In the genomic region with DNA sequence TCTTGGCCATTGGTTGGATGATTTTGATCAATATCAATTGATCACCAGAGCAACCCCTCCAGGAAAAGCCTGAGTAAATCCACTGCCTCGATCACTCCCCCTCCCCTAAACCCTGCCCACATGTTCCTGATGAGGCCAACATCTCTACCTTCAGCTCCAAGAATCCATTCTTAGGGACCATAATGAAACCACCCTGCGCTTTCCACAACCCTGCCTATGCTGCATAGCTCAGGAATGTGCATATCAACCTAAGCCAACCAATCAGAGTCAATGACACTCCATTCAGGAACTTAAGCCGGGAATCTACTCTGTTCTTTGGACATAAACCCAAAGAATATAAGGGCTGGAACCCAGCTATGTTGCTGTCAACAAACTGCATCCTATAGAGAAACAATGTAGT, we compare ENCODE assay signal across 17 cellular contexts.
A peak's percentile ranks its signal among the peaks of the same experiment; 100 is the strongest.
DNase-seq lines count a peak whose midpoint lies in the region; ATAC-seq and TF ChIP-seq lines count a peak whose summit lies in the region.
"Had no signal": no experiment of that assay in that cellular context is flagged by ENCODE, and none has a peak within 500 bp of the region (broad histone marks: within the 10 kb centered on the region; RNA-seq: fewer than 3 reads in every experiment).

No MANE protein-coding gene starts in this region.

- H3K27ac ChIP-seq in stomach (peak overlapping the region in 4 of 5 donors; percentile 14 to 75 (median 60)), body of pancreas (no peak overlapping the region), SJCRH30 (no peak overlapping the region)

- H3K4me1 ChIP-seq in adipocyte (ENCODE audit: control insufficient read depth, insufficient read depth, low read length) (peaks cover 19% of the 10 kb centered on the region), stomach (peaks cover 0 to 34% (median 11%) of the 10 kb centered on the region in 4 donors), body of pancreas (no peaks in the 10 kb centered on the region), SJCRH30 (no peaks in the 10 kb centered on the region; the same call in 1 of the 2 replicates)

- H3K9me3 ChIP-seq in adipocyte (ENCODE audit: control insufficient read depth, low read length): no peaks in the 10 kb centered on the region
- H3K9me3 ChIP-seq in stomach: no peaks in the 10 kb centered on the region
- H3K9me3 ChIP-seq in body of pancreas: no peaks in the 10 kb centered on the region
- no peaks in the 10 kb centered on the region for H3K9me3 ChIP-seq in SJCRH30 (replicated peaks)

- TF ChIP-seq CTCF in fibroblast of pulmonary artery (IDR thresholded peaks at IDR 0.05; ENCODE audit: low read length, missing control alignments) (no peak), stomach (IDR thresholded peaks at IDR 0.05) (no peak), body of pancreas (IDR thresholded peaks at IDR 0.05) (no peak)

- ATAC-seq in body of pancreas: no peak
- ATAC-seq: CD8-positive, alpha-beta T cell; stimulated activated naive CD8-positive, alpha-beta T cell treated with anti-CD3 and anti-CD28 coated beads, Interleukin-15, amount 100 ng/mL, for 72 hours had no signal

- no peak overlapping the region for H3K9ac ChIP-seq in adipocyte (ENCODE audit: low read length)

- TF ChIP-seq EP300 in stomach (IDR thresholded peaks at IDR 0.05): no peak

- no peaks in the 10 kb centered on the region for H3K27me3 ChIP-seq in adipocyte (replicated peaks; ENCODE audit: control insufficient read depth, insufficient read depth, low read length)
- H3K27me3 ChIP-seq in stomach: no peaks in the 10 kb centered on the region
- H3K27me3 ChIP-seq in body of pancreas: no peaks in the 10 kb centered on the region
- no peaks in the 10 kb centered on the region for H3K27me3 ChIP-seq in SJCRH30

- TF ChIP-seq POLR2A in stomach (IDR thresholded peaks at IDR 0.05) (no peak), body of pancreas (IDR thresholded peaks at IDR 0.05) (no peak)

- 54 to 71% (median 61%) methylated on average over 3 of the region's 3 CpGs for WGBS in stomach, 5 donors
- WGBS in body of pancreas, 2 donors: 73 to 81% methylated on average over 3 of the region's 3 CpGs

- DNase-seq in EH (ENCODE audit: low read depth): peak; percentile 71
- no peak for DNase-seq in adipocyte (ENCODE audit: low read depth)
- DNase-seq in fibroblast of pulmonary artery (ENCODE audit: low read depth): peak; percentile 90
- DNase-seq in stomach: no peak
- no peak for DNase-seq in body of pancreas
- DNase-seq in NCI-H1417 (lab: John Stamatoyannopoulos, UW): no peak
- DNase-seq in SJCRH30: no peak
- no peak for DNase-seq in pons (ENCODE audit: low spot score)
- DNase-seq: activated CD4-positive, alpha-beta T cell treated with anti-CD3 and anti-CD28 coated beads, Interleukin-2, amount 50 U/mL, for 48 hours; amygdala; CD8-positive, alpha-beta T cell; immature natural killer cell; Karpas-422; NCI-H1694 treated with DMSO at 0.1 percent for 48 hours; NCI-H446 treated with DMSO at 0.1 percent for 48 hours; stimulated activated CD4-positive, alpha-beta T cell treated with anti-CD3 and anti-CD28 coated beads, Interleukin-12 subunit alpha, Interleukin-12 subunit beta, amount 100 ng/mL, for 4 hours; stimulated activated naive CD8-positive, alpha-beta T cell treated with anti-CD3 and anti-CD28 coated beads, Interleukin-15, amount 100 ng/mL, for 72 hours had no signal

- intact Hi-C loops in stomach (cut with DNase I; ENCODE audit: low total_unique reads) (no loop called here), body of pancreas (cut with DNase I) (no loop called here)

- H3K36me3 ChIP-seq in adipocyte (ENCODE audit: control insufficient read depth, insufficient read depth, low read length, severe bottlenecking) (no peaks in the 10 kb centered on the region), stomach (peaks cover 0 to 16% (median 0%) of the 10 kb centered on the region in 4 donors), body of pancreas (replicated peaks in 1 of 2; ENCODE audit: insufficient read depth in 1 of 2, low read depth in 2 of 2) (no peaks in the 10 kb centered on the region), SJCRH30 (no peaks in the 10 kb centered on the region)

- H3K4me3 ChIP-seq in adipocyte (ENCODE audit: low read length): peak overlapping the region; percentile 15
- H3K4me3 ChIP-seq in fibroblast of pulmonary artery (replicated peaks; ENCODE audit: low read depth, low read length): peak overlapping the region; percentile 6
- H3K4me3 ChIP-seq in stomach: no peak overlapping the region
- no peak overlapping the region for H3K4me3 ChIP-seq in body of pancreas
- H3K4me3 ChIP-seq in SJCRH30: no peak overlapping the region

Comparison
In these comparisons a context has a peak if more than half of its experiments do, and no peak if none do; other contexts are left out.
1. DNase-seq: peak in EH (single experiment) and fibroblast of pulmonary artery (single experiment); none in adipocyte (single experiment), stomach (single experiment), body of pancreas (0 of 4), NCI-H1417 (0 of 3), SJCRH30 (0 of 2) and pons (single experiment).
2. H3K4me3 ChIP-seq: peak in adipocyte (single experiment) and fibroblast of pulmonary artery (single experiment); none in stomach (0 of 4), body of pancreas (0 of 2) and SJCRH30 (single experiment).
3. H3K27ac ChIP-seq: peak in stomach (4 of 5); none in body of pancreas (0 of 4) and SJCRH30 (single experiment).